Comparison of ENCODE assay signal across 1 cellular context in genomic region chr14:100285021-100285912, GRCh38.
TF ChIP-seq lines count a peak whose summit lies in the region.

No MANE protein-coding gene starts in this region.

TF ChIP-seq in K562, 482 proteins besides CTCF, POLR2A, EP300 and RAD21 (continued from another document and continues in another):
- no peak for TF ChIP-seq PBX2 (CRISPR knock-in tag; IDR thresholded peaks at IDR 0.05; ENCODE audit: low read depth)
- TF ChIP-seq PBX2 (tag; conservative IDR thresholded peaks at IDR 0.05; ENCODE audit: low read depth), result no peak
- TF ChIP-seq SMARCA4 (IDR thresholded peaks at IDR 0.05), result no peak
- no peak for TF ChIP-seq ZNF764 (CRISPR knock-in tag; IDR thresholded peaks at IDR 0.05; ENCODE audit: low read depth)
- TF ChIP-seq POU5F1 (IDR thresholded peaks at IDR 0.05; ENCODE audit: borderline replicate concordance, low read depth, low read length, partially characterized antibody), result no peak
- no peak for TF ChIP-seq SLC30A9 (CRISPR knock-in tag; IDR thresholded peaks at IDR 0.05)
- no peak; the same call in 1 of the 2 replicates for TF ChIP-seq ETS1 (conservative IDR thresholded peaks at IDR 0.05; ENCODE audit: control insufficient read depth, low read depth, low read length)
- TF ChIP-seq ZNF3 (CRISPR knock-in tag; IDR thresholded peaks at IDR 0.05), result no peak
- TF ChIP-seq HNRNPUL1 (IDR thresholded peaks at IDR 0.05; ENCODE audit: low read length), result no peak
- TF ChIP-seq CGGBP1 (CRISPR knock-in tag; IDR thresholded peaks at IDR 0.05), result no peak
- TF ChIP-seq ZNF324 (CRISPR knock-in tag; IDR thresholded peaks at IDR 0.05), result no peak
- no peak for TF ChIP-seq NR2C1 (IDR thresholded peaks at IDR 0.05)
- no peak for TF ChIP-seq NR2C1 (tag; IDR thresholded peaks at IDR 0.05)
- no peak for TF ChIP-seq MCM7 (IDR thresholded peaks at IDR 0.05)
- TF ChIP-seq SPI1 (IDR thresholded peaks at IDR 0.05; ENCODE audit: borderline replicate concordance, low read depth, low read length), result no peak
- TF ChIP-seq CXXC5 (CRISPR knock-in tag; IDR thresholded peaks at IDR 0.05), result peak; percentile 84
- TF ChIP-seq FOS (IDR thresholded peaks at IDR 0.05; ENCODE audit: extremely low read depth, insufficient read length), result no peak
- no peak; a peak in 1 of 4 replicates for TF ChIP-seq SIN3A (IDR thresholded peaks at IDR 0.05; ENCODE audit: borderline replicate concordance in 2 of 2, control insufficient read depth in 1 of 2, low read depth in 2 of 2, low read length in 2 of 2)
- TF ChIP-seq HNRNPH1 (optimal IDR thresholded peaks at IDR 0.05; ENCODE audit: low read depth, low read length), result no peak
- TF ChIP-seq ARID3B (CRISPR knock-in tag; IDR thresholded peaks at IDR 0.05; ENCODE audit: borderline replicate concordance), result no peak
- no peak for TF ChIP-seq ZNF184 (CRISPR knock-in tag; IDR thresholded peaks at IDR 0.05)
- TF ChIP-seq SOX6 (IDR thresholded peaks at IDR 0.05), result no peak
- no peak for TF ChIP-seq PYGO2 (tag; IDR thresholded peaks at IDR 0.05)
- no peak for TF ChIP-seq HSF4 (CRISPR knock-in tag; IDR thresholded peaks at IDR 0.05; ENCODE audit: borderline replicate concordance)
- no peak for TF ChIP-seq POLR2AphosphoS2 (IDR thresholded peaks at IDR 0.05; ENCODE audit: low read length)
- no peak for TF ChIP-seq SMAD2 (IDR thresholded peaks at IDR 0.05; ENCODE audit: low read depth, low read length)
- no peak for TF ChIP-seq SRSF9 (IDR thresholded peaks at IDR 0.05; ENCODE audit: borderline replicate concordance, low read depth, low read length)
- TF ChIP-seq MCM5 (IDR thresholded peaks at IDR 0.05; ENCODE audit: low read depth), result no peak
- TF ChIP-seq RHOXF2B (CRISPR knock-in tag; conservative IDR thresholded peaks at IDR 0.05), result no peak
- TF ChIP-seq DIDO1 (tag; IDR thresholded peaks at IDR 0.05; ENCODE audit: low read depth), result no peak
- no peak for TF ChIP-seq JUND (IDR thresholded peaks at IDR 0.05; ENCODE audit: borderline replicate concordance, low read depth, low read length)
- TF ChIP-seq JUND (tag; IDR thresholded peaks at IDR 0.05; ENCODE audit: borderline replicate concordance, low read depth, low read length), result no peak; the same call in 2 of the 3 replicates
- TF ChIP-seq RAD51 (IDR thresholded peaks at IDR 0.05; ENCODE audit: borderline replicate concordance, low read depth), result no peak
- no peak for TF ChIP-seq ZC3H11A (IDR thresholded peaks at IDR 0.05; ENCODE audit: low read depth, low read length)
- peak; percentile 93 to 94 for TF ChIP-seq NRF1 (conservative IDR thresholded peaks at IDR 0.05 in 1 of 2, IDR thresholded peaks at IDR 0.05 in 1 of 2)
- TF ChIP-seq ZNF395 (CRISPR knock-in tag; IDR thresholded peaks at IDR 0.05), result no peak
- TF ChIP-seq IFI16 (CRISPR knock-in tag; IDR thresholded peaks at IDR 0.05), result no peak
- no peak for TF ChIP-seq MED1 (CRISPR knock-in tag; IDR thresholded peaks at IDR 0.05; ENCODE audit: borderline replicate concordance)
- TF ChIP-seq MYC (IDR thresholded peaks at IDR 0.05; ENCODE audit: low read depth, low read length), result peak; percentile 32; the same call in 1 of the 2 replicates
- TF ChIP-seq MYC (CRISPR knock-in tag; IDR thresholded peaks at IDR 0.05; ENCODE audit: borderline replicate concordance, low read depth), result no peak
- no peak for TF ChIP-seq ZNF444 (CRISPR knock-in tag; IDR thresholded peaks at IDR 0.05)
- no peak for TF ChIP-seq GABPA (tag; conservative IDR thresholded peaks at IDR 0.05; ENCODE audit: low read depth)
- no peak for TF ChIP-seq RCOR1 (IDR thresholded peaks at IDR 0.05; ENCODE audit: borderline replicate concordance in 1 of 2, low read depth in 2 of 2, low read length in 2 of 2)
- TF ChIP-seq WHSC1 (IDR thresholded peaks at IDR 0.05; ENCODE audit: low read length), result no peak
- TF ChIP-seq ZNF766 (CRISPR knock-in tag; conservative IDR thresholded peaks at IDR 0.05), result no peak
- TF ChIP-seq RFX7 (CRISPR knock-in tag; IDR thresholded peaks at IDR 0.05), result no peak
- TF ChIP-seq ZNF408 (CRISPR knock-in tag; IDR thresholded peaks at IDR 0.05; ENCODE audit: low read depth), result no peak
- no peak for TF ChIP-seq ZNF57 (CRISPR knock-in tag; IDR thresholded peaks at IDR 0.05)
- TF ChIP-seq ZNF407 (IDR thresholded peaks at IDR 0.05; ENCODE audit: low read depth), result no peak
- TF ChIP-seq TBP (optimal IDR thresholded peaks at IDR 0.05; ENCODE audit: low read depth, low read length), result peak; percentile 34
- no peak for TF ChIP-seq PPARD (CRISPR knock-in tag; IDR thresholded peaks at IDR 0.05)
- no peak for TF ChIP-seq ZNF316 (IDR thresholded peaks at IDR 0.05)
- no peak for TF ChIP-seq ZNF830 (CRISPR knock-in tag; IDR thresholded peaks at IDR 0.05)
- TF ChIP-seq STAT5B (CRISPR knock-in tag; IDR thresholded peaks at IDR 0.05), result no peak
- no peak for TF ChIP-seq ESRRB (CRISPR knock-in tag; IDR thresholded peaks at IDR 0.05; ENCODE audit: borderline replicate concordance)
- TF ChIP-seq HNRNPK (IDR thresholded peaks at IDR 0.05; ENCODE audit: low read depth, low read length, poor library complexity, severe bottlenecking), result no peak
- TF ChIP-seq THAP12 (CRISPR knock-in tag; IDR thresholded peaks at IDR 0.05), result no peak
- no peak for TF ChIP-seq MTA1 (IDR thresholded peaks at IDR 0.05; ENCODE audit: borderline replicate concordance)
- no peak for TF ChIP-seq KAT2B (IDR thresholded peaks at IDR 0.05; ENCODE audit: low read depth, low read length)
- 0 out of 2 replicates have a peak, but pooled peaks have one; percentile 22 for TF ChIP-seq KDM2B (CRISPR knock-in tag; IDR thresholded peaks at IDR 0.05)
